ENCODE assay signal across 30 cellular contexts in the genomic region with DNA sequence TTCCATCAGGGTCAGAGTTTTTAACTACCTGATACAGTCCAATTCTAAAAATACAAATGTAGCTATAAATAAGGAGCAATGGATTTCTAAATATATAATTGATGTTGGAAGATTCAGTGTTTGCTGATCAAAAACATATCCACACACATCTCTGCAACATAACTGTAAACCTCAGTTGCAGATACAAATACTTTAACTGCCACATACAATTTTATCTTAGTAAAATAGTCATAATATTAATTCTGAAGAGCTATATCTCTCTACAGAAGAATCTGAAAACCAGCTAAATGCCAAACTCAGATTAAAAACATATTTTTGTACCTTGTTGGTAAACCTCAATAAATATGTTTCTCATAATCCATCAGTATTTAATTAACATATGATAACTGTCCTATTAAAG.
"Had no signal": no experiment of that assay in that cellular context is flagged by ENCODE, and none has a peak within 500 bp of the region (broad histone marks: within the 10 kb centered on the region; RNA-seq: fewer than 3 reads in every experiment).

No MANE protein-coding gene starts in this region.

- H3K4me1 Mint-ChIP-seq: activated B cell treated with CpG ODN at 0.5 μM for 24 hours; activated T-helper 17 cell treated with anti-CD3 and anti-CD28 coated beads, Interleukin-2, amount 50 U/mL, for 72 hours; central memory CD8-positive, alpha-beta T cell; T-helper 17 cell had no signal

- H3K4me3 Mint-ChIP-seq: activated B cell treated with CpG ODN at 0.5 μM for 24 hours; activated CD8-positive, alpha-beta T cell treated with anti-CD3 and anti-CD28 coated beads for 36 hours; activated naive CD8-positive, alpha-beta T cell; activated T-cell treated with anti-CD3 and anti-CD28 coated beads, Interleukin-2, amount 50 U/mL, for 4 hours; activated T-helper 17 cell treated with anti-CD3 and anti-CD28 coated beads, Interleukin-2, amount 50 U/mL, for 72 hours; central memory CD8-positive, alpha-beta T cell; dendritic cell treated with granulocyte-macrophage colony-stimulating factor and Interleukin-4, amounts not matched to agents 40 ng/mL and 50 ng/mL, for 4 days; T-helper 17 cell; T-helper 2 cell treated with Interferon-gamma antibody and Interleukin-4, amounts not matched to agents 5 μg/mL and 100 μg/mL, for 36 hours had no signal

- H3K27me3 Mint-ChIP-seq: activated B cell treated with CpG ODN at 0.5 μM for 24 hours; activated CD8-positive, alpha-beta T cell treated with anti-CD3 and anti-CD28 coated beads for 36 hours; activated naive CD8-positive, alpha-beta T cell; activated T-helper 17 cell treated with anti-CD3 and anti-CD28 coated beads, Interleukin-2, amount 50 U/mL, for 72 hours; central memory CD8-positive, alpha-beta T cell; dendritic cell treated with granulocyte-macrophage colony-stimulating factor and Interleukin-4, amounts not matched to agents 40 ng/mL and 50 ng/mL, for 4 days; T-helper 17 cell had no signal

- H3K27ac Mint-ChIP-seq: activated B cell treated with CpG ODN at 0.5 μM for 24 hours; activated CD8-positive, alpha-beta T cell treated with anti-CD3 and anti-CD28 coated beads for 36 hours; activated naive CD8-positive, alpha-beta T cell; activated T-helper 17 cell treated with anti-CD3 and anti-CD28 coated beads, Interleukin-2, amount 50 U/mL, for 72 hours; dendritic cell treated with granulocyte-macrophage colony-stimulating factor and Interleukin-4, amounts not matched to agents 40 ng/mL and 50 ng/mL, for 4 days; T-helper 17 cell; T-helper 2 cell treated with Interferon-gamma antibody and Interleukin-4, amounts not matched to agents 5 μg/mL and 100 μg/mL, for 36 hours had no signal

- H3K9me3 Mint-ChIP-seq: activated CD8-positive, alpha-beta T cell treated with anti-CD3 and anti-CD28 coated beads for 36 hours; activated T-cell treated with anti-CD3 and anti-CD28 coated beads, Interleukin-2, amount 50 U/mL, for 4 hours had no signal

- DNase-seq: activated B cell treated with CpG ODN at 0.5 μM for 24 hours; activated CD4-positive, alpha-beta T cell treated with anti-CD3 and anti-CD28 coated beads for 48 hours; activated CD4-positive, alpha-beta T cell treated with anti-CD3 and anti-CD28 coated beads, Interleukin-2, amount 50 U/mL, for 1 hour; activated CD4-positive, alpha-beta T cell treated with anti-CD3 and anti-CD28 coated beads, Interleukin-2, amount 50 U/mL, for 48 hours; activated CD8-positive, alpha-beta memory T cell treated with anti-CD3 and anti-CD28 coated beads for 24 hours; activated CD8-positive, alpha-beta T cell treated with anti-CD3 and anti-CD28 coated beads for 36 hours; activated effector memory CD4-positive, alpha-beta T cell treated with Interleukin-2 at 50 U/mL for 16 hours; activated gamma-delta T cell treated with Interleukin-2 at 50 U/mL for 16 hours; activated naive CD4-positive, alpha-beta T cell treated with anti-CD3 and anti-CD28 coated beads, Interleukin-2, amount 50 U/mL, for 16 hours; activated naive CD4-positive, alpha-beta T cell treated with Interleukin-2 at 50 U/mL for 16 hours; activated T-cell treated with anti-CD3 and anti-CD28 coated beads, Interleukin-2, amount 50 U/mL, for 4 hours; amniotic stem cell; anterior cingulate cortex; brain microvascular endothelial cell; dorsolateral prefrontal cortex; effector memory CD4-positive, alpha-beta T cell; erythroblast; foreskin fibroblast; head of caudate nucleus; T-helper 17 cell; T1000; WERI-Rb-1 had no signal

- H3K36me3 ChIP-seq: brain microvascular endothelial cell, esophagus muscularis mucosa, WERI-Rb-1 had no signal

- H3K4me1 ChIP-seq: esophagus muscularis mucosa had no signal

- H3K27me3 ChIP-seq: brain microvascular endothelial cell, dorsolateral prefrontal cortex, esophagus muscularis mucosa had no signal

- H3K4me3 ChIP-seq: coronary artery, dorsolateral prefrontal cortex, esophagus muscularis mucosa had no signal

- ATAC-seq: activated CD4-positive, CD25-positive, alpha-beta regulatory T cell treated with anti-CD3 and anti-CD28 coated beads, Interleukin-2, amount 50 U/mL, for 24 hours; activated CD8-positive, alpha-beta T cell treated with anti-CD3 and anti-CD28 coated beads for 36 hours; activated T-cell treated with anti-CD3 and anti-CD28 coated beads, Interleukin-2, amount 50 U/mL, for 4 hours; activated T-helper 17 cell treated with anti-CD3 and anti-CD28 coated beads, Interleukin-2, amount 50 U/mL, for 72 hours; T-helper 17 cell had no signal

- H3K36me3 Mint-ChIP-seq: activated naive CD8-positive, alpha-beta T cell had no signal

- H3K27ac ChIP-seq: brain microvascular endothelial cell, coronary artery, dorsolateral prefrontal cortex, esophagus muscularis mucosa, WERI-Rb-1 had no signal

- H3K9me3 ChIP-seq: esophagus muscularis mucosa had no signal
